In the genomic region with DNA sequence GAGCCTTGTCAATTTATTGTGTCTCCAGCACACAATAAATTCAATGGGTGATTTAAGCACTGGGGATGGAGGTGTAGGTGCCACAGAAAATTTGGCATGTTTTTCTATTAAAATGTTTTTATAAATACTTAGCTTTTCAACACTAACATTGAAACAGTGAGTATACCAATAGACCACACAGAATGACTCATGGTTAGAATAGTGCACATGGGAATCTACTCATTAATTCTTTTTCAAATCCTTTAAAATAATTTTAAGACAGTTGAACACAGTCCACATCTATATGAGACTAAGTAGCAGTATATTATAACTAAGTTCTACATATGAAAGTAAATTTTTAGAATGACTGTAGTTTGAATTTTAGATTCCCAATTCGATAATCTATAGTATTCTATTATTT, we compare ENCODE assay signal across 28 cellular contexts.
"Had no signal": no experiment of that assay in that cellular context is flagged by ENCODE, and none has a peak within 500 bp of the region (broad histone marks: within the 10 kb centered on the region; RNA-seq: fewer than 3 reads in every experiment).

No MANE protein-coding gene starts in this region.

- H3K27me3 Mint-ChIP-seq: activated CD4-positive, alpha-beta memory T cell treated with anti-CD3 and anti-CD28 coated beads for 36 hours; activated CD4-positive, alpha-beta T cell treated with anti-CD3 and anti-CD28 coated beads, Interleukin-2, amount 10 ng/mL, durations not matched to agents 24 days and 14 days; activated naive CD8-positive, alpha-beta T cell treated with anti-CD3 and anti-CD28 coated beads, Interleukin-2, amount 10 ng/mL, durations not matched to agents 7 days and 5 days; brain had no signal

- H3K27ac Mint-ChIP-seq: activated CD4-positive, alpha-beta memory T cell treated with anti-CD3 and anti-CD28 coated beads for 36 hours; activated CD4-positive, alpha-beta T cell treated with anti-CD3 and anti-CD28 coated beads, Interleukin-2, amount 10 ng/mL, durations not matched to agents 24 days and 14 days; activated naive CD4-positive, alpha-beta T cell treated with anti-CD3 and anti-CD28 coated beads for 36 hours; activated naive CD8-positive, alpha-beta T cell treated with anti-CD3 and anti-CD28 coated beads, Interleukin-2, amount 10 ng/mL, durations not matched to agents 7 days and 5 days; activated T-cell treated with anti-CD3 and anti-CD28 coated beads, Interleukin-2, amount 50 U/mL, for 72 hours; brain; nephron had no signal

- H3K9me3 Mint-ChIP-seq: activated CD4-positive, alpha-beta memory T cell treated with anti-CD3 and anti-CD28 coated beads for 36 hours; activated CD4-positive, alpha-beta T cell treated with anti-CD3 and anti-CD28 coated beads, Interleukin-2, amount 10 ng/mL, durations not matched to agents 24 days and 14 days; activated naive CD4-positive, alpha-beta T cell treated with anti-CD3 and anti-CD28 coated beads for 36 hours; activated naive CD8-positive, alpha-beta T cell treated with anti-CD3 and anti-CD28 coated beads, Interleukin-2, amount 10 ng/mL, durations not matched to agents 7 days and 5 days; activated T-cell treated with anti-CD3 and anti-CD28 coated beads, Interleukin-2, amount 50 U/mL, for 72 hours; brain; nephron had no signal

- H3K9me3 ChIP-seq: ascending aorta, colonic mucosa, gastrocnemius medialis, mucosa of descending colon, stomach, thyroid gland, upper lobe of left lung, vagina had no signal

- H3K36me3 ChIP-seq: colonic mucosa, thyroid gland, vagina had no signal

- H3K4me3 Mint-ChIP-seq: activated CD4-positive, alpha-beta memory T cell treated with anti-CD3 and anti-CD28 coated beads for 36 hours; activated CD4-positive, alpha-beta T cell treated with anti-CD3 and anti-CD28 coated beads, Interleukin-2, amount 10 ng/mL, durations not matched to agents 24 days and 14 days; activated naive CD4-positive, alpha-beta T cell treated with anti-CD3 and anti-CD28 coated beads for 36 hours; activated naive CD8-positive, alpha-beta T cell treated with anti-CD3 and anti-CD28 coated beads, Interleukin-2, amount 10 ng/mL, durations not matched to agents 7 days and 5 days; activated T-cell treated with anti-CD3 and anti-CD28 coated beads, Interleukin-2, amount 50 U/mL, for 72 hours; brain; nephron had no signal

- H3K4me1 Mint-ChIP-seq: brain, nephron had no signal

- H3K27me3 ChIP-seq: ascending aorta, cardiac muscle cell, colonic mucosa, gastrocnemius medialis, stomach, thyroid gland, upper lobe of left lung, vagina had no signal

- ATAC-seq: activated T-cell treated with anti-CD3 and anti-CD28 coated beads, Interleukin-2, amount 50 U/mL, for 72 hours; gastrocnemius medialis; left cardiac atrium; left ventricle myocardium superior; mucosa of descending colon; right cardiac atrium had no signal

- H3K27ac ChIP-seq: ascending aorta, cardiac muscle cell, colonic mucosa, gastrocnemius medialis, stomach, thyroid gland, upper lobe of left lung, vagina, VCaP had no signal

- DNase-seq: activated CD4-positive, alpha-beta memory T cell treated with anti-CD3 and anti-CD28 coated beads for 36 hours; activated CD4-positive, alpha-beta T cell treated with anti-CD3 and anti-CD28 coated beads, Interleukin-2, amount 10 ng/mL, durations not matched to agents 24 days and 14 days; activated CD4-positive, CD25-positive, alpha-beta regulatory T cell treated with anti-CD3 and anti-CD28 coated beads, Interleukin-2, amount 50 U/mL, for 72 hours; activated effector memory CD4-positive, alpha-beta T cell treated with Interleukin-2 at 50 U/mL for 16 hours; activated naive CD4-positive, alpha-beta T cell treated with anti-CD3 and anti-CD28 coated beads for 36 hours; activated naive CD8-positive, alpha-beta T cell treated with anti-CD3 and anti-CD28 coated beads, Interleukin-2, amount 10 ng/mL, durations not matched to agents 7 days and 5 days; activated T-cell treated with anti-CD3 and anti-CD28 coated beads, Interleukin-2, amount 50 U/mL, for 72 hours; cerebellar nuclear complex; colonic mucosa; effector memory CD4-positive, alpha-beta T cell; gastrocnemius medialis; glutamatergic neuron; left cardiac atrium; left ventricle myocardium superior; mucosa of descending colon; posterior cingulate gyrus; right cardiac atrium; stimulated activated CD4-positive, alpha-beta T cell treated with anti-CD3 and anti-CD28 coated beads, Interleukin-12 subunit alpha, Interleukin-12 subunit beta, amount 100 ng/mL, for 4 hours; stimulated activated CD4-positive, alpha-beta T cell treated with anti-CD3 and anti-CD28 coated beads, Interleukin-4, amount 100 ng/mL, for 1 hour; stomach; thyroid gland; upper lobe of left lung had no signal

- H3K4me3 ChIP-seq: ascending aorta, cardiac muscle cell, colonic mucosa, gastrocnemius medialis, mucosa of descending colon, stomach, thyroid gland, upper lobe of left lung, vagina had no signal

- H3K4me1 ChIP-seq: ascending aorta, colonic mucosa, gastrocnemius medialis, thyroid gland, upper lobe of left lung, vagina had no signal
